17 cellular contexts compared by ENCODE assay signal in genomic region chr3:49009391-49009790, GRCh38. TPM values are rescaled to one million over a fixed set of nuclear protein-coding genes. Genes with fewer than 3 reads are reported as not detected.
DNase-seq lines count a peak whose midpoint lies in the region; ATAC-seq and TF ChIP-seq lines count a peak whose summit lies in the region.
"Had no signal": no experiment of that assay in that cellular context is flagged by ENCODE, and none has a peak within 500 bp of the region (broad histone marks: within the 10 kb centered on the region; RNA-seq: fewer than 3 reads in every experiment).

No MANE protein-coding gene starts in this region.

- no peaks in the 10 kb centered on the region for H3K9me2 ChIP-seq in Loucy (replicated peaks; ENCODE audit: low read depth, low read length)

- H3K4me1 ChIP-seq in Loucy (ENCODE audit: insufficient read depth, low read length, poor library complexity, severe bottlenecking): peaks cover 14% of the 10 kb centered on the region
- H3K4me1 ChIP-seq in osteoblast (ENCODE audit: insufficient read depth, low read length): peaks cover 16% of the 10 kb centered on the region
- H3K4me1 ChIP-seq: SJCRH30 had no signal

- no peak overlapping the region for H3K27ac ChIP-seq in osteoblast (ENCODE audit: low read depth, low read length)
- H3K27ac ChIP-seq: KMS-11, pancreas, SJCRH30 had no signal

- no peak for DNase-seq in T-helper 2 cell treated with Interferon-gamma antibody and Interleukin-4, amounts not matched to agents 5 μg/mL and 100 μg/mL, for 36 hours (ENCODE audit: low spot score)
- DNase-seq in T-helper 2 cell (no peak), chondrocyte (ENCODE audit: low spot score) (no peak), osteoblast (ENCODE audit: insufficient read length, low spot score, missing footprints) (peak; percentile 36), SW 1271 (lab: John Stamatoyannopoulos, UW) (no peak), NCI-H1694 (lab: John Stamatoyannopoulos, UW) (no peak), left cardiac atrium (no peak)
- DNase-seq: activated CD4-positive, alpha-beta T cell treated with anti-CD3 and anti-CD28 coated beads, Interleukin-2, amount 50 U/mL, for 48 hours; heart left ventricle; NCI-H1092; OCI-M1; SJCRH30; stimulated activated CD4-positive, alpha-beta T cell treated with anti-CD3 and anti-CD28 coated beads, Interleukin-4, amount 100 ng/mL, for 4 hours; tibial artery had no signal

- H3K27me3 ChIP-seq in Loucy (ENCODE audit: insufficient read depth, low read length, poor library complexity, severe bottlenecking) (no peaks in the 10 kb centered on the region), osteoblast (ENCODE audit: insufficient read depth, low read length) (no peaks in the 10 kb centered on the region)
- H3K27me3 ChIP-seq: heart left ventricle, pancreas, SJCRH30, tibial artery had no signal

- no peaks in the 10 kb centered on the region for H3F3A ChIP-seq in Loucy (ENCODE audit: low read depth)

- H4K20me1 ChIP-seq in Loucy (ENCODE audit: insufficient read depth, low read length, poor library complexity, severe bottlenecking): peaks cover 53% of the 10 kb centered on the region
- H4K20me1 ChIP-seq in osteoblast (ENCODE audit: insufficient read depth, low read length): peaks cover 44% of the 10 kb centered on the region

- H3K9me3 Mint-ChIP-seq in T-helper 2 cell treated with Interferon-gamma antibody and Interleukin-4, amounts not matched to agents 5 μg/mL and 100 μg/mL, for 36 hours: no peaks in the 10 kb centered on the region
- no peaks in the 10 kb centered on the region for H3K9me3 Mint-ChIP-seq in chondrocyte (ENCODE audit: low read depth)

- H3K27me3 Mint-ChIP-seq in T-helper 2 cell treated with Interferon-gamma antibody and Interleukin-4, amounts not matched to agents 5 μg/mL and 100 μg/mL, for 36 hours (ENCODE audit: low read depth): no peaks in the 10 kb centered on the region
- no peaks in the 10 kb centered on the region for H3K27me3 Mint-ChIP-seq in chondrocyte (ENCODE audit: low read depth)

- H3K4me2 ChIP-seq in Loucy (ENCODE audit: low read depth, low read length, poor library complexity, severe bottlenecking): peak overlapping the region; percentile 22
- H3K4me2 ChIP-seq in osteoblast (ENCODE audit: insufficient read depth, low read length): no peak overlapping the region

- peaks cover 17% of the 10 kb centered on the region for H3K36me3 Mint-ChIP-seq in T-helper 2 cell treated with Interferon-gamma antibody and Interleukin-4, amounts not matched to agents 5 μg/mL and 100 μg/mL, for 36 hours (ENCODE audit: low read depth)
- H3K36me3 Mint-ChIP-seq in chondrocyte (ENCODE audit: low read depth): peaks cover 11% of the 10 kb centered on the region

- H2AFZ ChIP-seq in Loucy (ENCODE audit: low read length): no peak overlapping the region
- no peak overlapping the region for H2AFZ ChIP-seq in osteoblast (ENCODE audit: low read length)

- H3K36me3 ChIP-seq in Loucy (ENCODE audit: insufficient read depth, low read length) (peaks cover 28% of the 10 kb centered on the region; the same call in 1 of the 2 replicates), osteoblast (ENCODE audit: insufficient read depth, low read length) (peaks cover 17% of the 10 kb centered on the region)
- H3K36me3 ChIP-seq: pancreas had no signal

- TF ChIP-seq CTCF in Loucy (conservative IDR thresholded peaks at IDR 0.05; ENCODE audit: low read length) (no peak), chondrocyte (IDR thresholded peaks at IDR 0.05) (no peak), osteoblast (IDR thresholded peaks at IDR 0.05; ENCODE audit: extremely low read depth, low read depth, low read length) (no peak)

- H3K79me2 ChIP-seq in Loucy (ENCODE audit: insufficient read depth, low read length) (peaks cover 77% of the 10 kb centered on the region), osteoblast (ENCODE audit: insufficient read depth, low read length) (peaks cover 74% of the 10 kb centered on the region)

- ATAC-seq in left cardiac atrium: no peak
- ATAC-seq: heart left ventricle, pancreas had no signal

- H3K9ac ChIP-seq in Loucy (ENCODE audit: low read depth, low read length, poor library complexity, severe bottlenecking): no peak overlapping the region
- H3K9ac ChIP-seq: KMS-11 had no signal

- H3K27ac Mint-ChIP-seq in T-helper 2 cell treated with Interferon-gamma antibody and Interleukin-4, amounts not matched to agents 5 μg/mL and 100 μg/mL, for 36 hours: peak overlapping the region; percentile 56
- H3K27ac Mint-ChIP-seq in chondrocyte (ENCODE audit: unreplicated experiment): peak overlapping the region; percentile 76

- H3K9me3 ChIP-seq in Loucy (ENCODE audit: insufficient read depth, low read depth, low read length): no peaks in the 10 kb centered on the region
- H3K9me3 ChIP-seq in osteoblast (ENCODE audit: low read depth, low read length): no peaks in the 10 kb centered on the region
- H3K9me3 ChIP-seq: heart left ventricle, pancreas, SJCRH30, tibial artery had no signal

- peaks cover 17% of the 10 kb centered on the region for H3K4me1 Mint-ChIP-seq in T-helper 2 cell treated with Interferon-gamma antibody and Interleukin-4, amounts not matched to agents 5 μg/mL and 100 μg/mL, for 36 hours (ENCODE audit: low read depth)
- H3K4me1 Mint-ChIP-seq in chondrocyte (ENCODE audit: low read depth): peaks cover 35% of the 10 kb centered on the region

- no peak overlapping the region for H3K4me3 ChIP-seq in Loucy (ENCODE audit: low read length, poor library complexity, severe bottlenecking)
- H3K4me3 ChIP-seq in osteoblast (ENCODE audit: insufficient read depth, low read length): no peak overlapping the region
- H3K4me3 ChIP-seq: heart left ventricle, pancreas, SJCRH30, tibial artery had no signal

- H3K4me3 Mint-ChIP-seq in T-helper 2 cell treated with Interferon-gamma antibody and Interleukin-4, amounts not matched to agents 5 μg/mL and 100 μg/mL, for 36 hours: peak overlapping the region; percentile 39
- H3K4me3 Mint-ChIP-seq in chondrocyte (ENCODE audit: unreplicated experiment): peak overlapping the region; percentile 26

- intact Hi-C loops in left cardiac atrium (cut with DNase I): no loop called here

RNA-seq across cellular contexts. Expression of gene WDR6, which starts 2.2 kb away (rescaled TPM):
- 164 to 222 TPM (median 168 TPM) in 3 replicates for total RNA-seq in chondrocyte
- total RNA-seq in osteoblast: 74.3 and 98.4 TPM in 2 replicates
- total RNA-seq in left cardiac atrium: 10 to 100 TPM; 76.1 to 77.1 TPM

RNA-seq across cellular contexts. Expression of gene DALRD3, which starts 9.0 kb away (rescaled TPM):
- total RNA-seq in chondrocyte (18.3 to 29.7 TPM (median 21.5 TPM) in 3 replicates), osteoblast (37.1 and 39.1 TPM in 2 replicates), left cardiac atrium (10 to 100 TPM in 1 of 2 donors, 1 to 10 TPM in 1; 9.8 to 10.1 TPM)

RNA-seq across cellular contexts. Expression of gene NDUFAF3, which starts 12.5 kb away (rescaled TPM):
- total RNA-seq in chondrocyte (60.4 to 74.3 TPM (median 69.2 TPM) in 3 replicates), osteoblast (43.0 and 43.4 TPM in 2 replicates), left cardiac atrium (100 to 1,000 TPM; 135 to 138 TPM)

RNA-seq across cellular contexts. Expression of gene P4HTM, which starts 19.4 kb away (rescaled TPM):
- 25.6 to 31.0 TPM (median 26.3 TPM) in 3 replicates for total RNA-seq in chondrocyte
- total RNA-seq in osteoblast: 31.8 and 32.4 TPM in 2 replicates
- 10 to 100 TPM; 32.8 to 33.9 TPM for total RNA-seq in left cardiac atrium

RNA-seq across cellular contexts. Expression of gene IMPDH2, which starts 19.8 kb away (rescaled TPM):
- total RNA-seq in chondrocyte (133 to 199 TPM (median 140 TPM) in 3 replicates), osteoblast (273 and 286 TPM in 2 replicates), left cardiac atrium (10 to 100 TPM; 60.2 to 71.3 TPM)
